ENCODE assay signal across 7 cellular contexts in the genomic region with DNA sequence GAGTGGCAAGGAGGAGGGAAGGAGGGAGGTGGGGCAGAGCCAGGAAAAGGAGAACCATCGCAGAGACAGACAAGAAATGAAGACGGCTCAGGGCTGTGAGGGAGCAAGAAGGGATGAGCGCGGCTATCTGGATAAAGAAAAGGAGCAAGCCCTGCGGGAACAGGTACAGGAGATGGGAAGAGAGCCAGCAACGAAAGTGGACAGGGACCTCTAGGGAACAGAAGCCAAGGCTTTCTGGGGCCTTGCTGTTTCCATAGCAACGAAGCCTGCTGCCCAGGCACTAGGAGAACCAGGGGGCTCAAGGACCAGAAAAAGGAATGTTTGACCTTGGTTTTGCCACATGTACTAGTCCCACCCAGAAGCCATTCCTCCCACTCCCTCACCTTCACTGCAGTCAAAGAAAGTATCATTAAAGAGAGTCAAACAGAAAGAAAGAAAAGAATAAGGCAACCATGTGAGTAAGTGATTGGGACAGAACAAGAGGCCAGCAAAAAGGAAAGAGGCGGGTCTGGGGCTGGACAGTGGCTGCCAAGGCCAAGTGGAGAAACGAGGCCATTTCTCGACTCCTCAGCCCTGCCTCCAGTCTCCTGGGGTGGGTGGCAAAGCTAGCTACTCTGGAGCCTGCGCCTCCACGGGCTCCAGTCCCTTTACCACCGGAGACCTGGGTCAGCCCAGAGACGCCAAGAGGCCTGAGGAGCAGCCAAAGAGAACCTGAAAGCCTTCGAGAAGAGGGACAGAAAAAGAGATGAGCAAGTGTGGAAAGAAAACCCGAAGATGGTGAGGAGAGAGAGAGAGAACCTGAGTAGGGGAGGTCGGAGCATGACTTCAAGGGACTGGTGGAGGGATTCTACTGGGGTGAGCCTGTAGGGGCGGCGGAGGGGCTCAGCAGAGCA. TPM values are rescaled to one million over a fixed set of nuclear protein-coding genes. Genes with fewer than 3 reads are reported as not detected.
DNase-seq lines count a peak whose midpoint lies in the region; ATAC-seq, FAIRE-seq and TF ChIP-seq lines count a peak whose summit lies in the region.

No MANE protein-coding gene starts in this region.

- POLR2A ChIA-PET in activated CD4-positive, alpha-beta T cell treated with anti-CD3 and anti-CD28 coated beads for 36 hours (lab: Charles Lee) = no interaction called here

- peaks cover 15% of the 10 kb centered on the region for H3K4me1 Mint-ChIP-seq in activated CD4-positive, alpha-beta T cell treated with anti-CD3 and anti-CD28 coated beads for 36 hours

- H3K27me3 ChIP-seq in HUES6 (ENCODE audit: control insufficient read depth, insufficient read depth, low read length) (peaks cover 50% of the 10 kb centered on the region), adipocyte (replicated peaks; ENCODE audit: control insufficient read depth, insufficient read depth, low read length) (peaks cover 39% of the 10 kb centered on the region), stomach smooth muscle (ENCODE audit: control insufficient read depth in 1 of 2, insufficient read depth in 2 of 2, low read length in 2 of 2) (peaks cover 0 to 2% of the 10 kb centered on the region in 2 donors)

- DNase-seq in adipocyte (ENCODE audit: low read depth) = no peak
- DNase-seq in kidney = peak; percentile 74
- no peak for DNase-seq in NCI-H187 (lab: John Stamatoyannopoulos, UW)
- DNase-seq in activated CD4-positive, alpha-beta T cell treated with anti-CD3 and anti-CD28 coated beads for 36 hours = no peak

- no peak overlapping the region for H3K9ac ChIP-seq in HUES6 (ENCODE audit: low read length)
- H3K9ac ChIP-seq in adipocyte (ENCODE audit: low read length) = peak overlapping the region; percentile 55
- peak overlapping the region in 1 of 2 donors; percentile 63 for H3K9ac ChIP-seq in kidney (ENCODE audit: low read length in 2 of 2)
- H3K9ac ChIP-seq in stomach smooth muscle (ENCODE audit: low read length in 2 of 2) = peak overlapping the region in 1 of 2 donors; percentile 19

- CTCF ChIA-PET in activated CD4-positive, alpha-beta T cell treated with anti-CD3 and anti-CD28 coated beads for 36 hours (lab: Charles Lee) = interaction anchor here (0.6 to 2.3 kb wide), 23 partner anchors 11 to 584 kb away, joined by 3 to 33 read pairs (median 4); a partner anchor contains a TSS

- H3K27ac ChIP-seq in HUES6 (ENCODE audit: low read depth, low read length) = no peak overlapping the region
- no peak overlapping the region for H3K27ac ChIP-seq in kidney (ENCODE audit: low read depth in 2 of 2, low read length in 2 of 2)
- H3K27ac ChIP-seq in stomach smooth muscle (ENCODE audit: low read length) = peak overlapping the region; percentile 24

- H3K9me3 ChIP-seq in HUES6 (ENCODE audit: control insufficient read depth, insufficient read depth, low read depth, low read length) (no peaks in the 10 kb centered on the region), adipocyte (ENCODE audit: control insufficient read depth, low read length) (no peaks in the 10 kb centered on the region), kidney (ENCODE audit: control insufficient read depth in 1 of 2, low read length in 2 of 2) (no peaks in the 10 kb centered on the region), stomach smooth muscle (ENCODE audit: control insufficient read depth in 2 of 2, low read length in 2 of 2) (no peaks in the 10 kb centered on the region)

- no peak overlapping the region for H3K4me3 Mint-ChIP-seq in activated CD4-positive, alpha-beta T cell treated with anti-CD3 and anti-CD28 coated beads for 36 hours

- H3K27me3 Mint-ChIP-seq in activated CD4-positive, alpha-beta T cell treated with anti-CD3 and anti-CD28 coated beads for 36 hours = peaks cover 8% of the 10 kb centered on the region

- H3K4me1 ChIP-seq in HUES6 (ENCODE audit: control insufficient read depth, insufficient read depth, low read length) = peaks cover 4% of the 10 kb centered on the region; the same call in 1 of the 2 replicates
- peaks cover 20% of the 10 kb centered on the region for H3K4me1 ChIP-seq in adipocyte (ENCODE audit: control insufficient read depth, insufficient read depth, low read length)
- H3K4me1 ChIP-seq in kidney (ENCODE audit: control insufficient read depth in 1 of 2, insufficient read depth in 1 of 2, low read depth in 1 of 2, low read length in 2 of 2) = peaks cover 0 to 2% of the 10 kb centered on the region in 2 donors
- H3K4me1 ChIP-seq in stomach smooth muscle (ENCODE audit: control insufficient read depth, insufficient read depth, low read length) = peaks cover 20% of the 10 kb centered on the region

- H3K9me3 Mint-ChIP-seq in activated CD4-positive, alpha-beta T cell treated with anti-CD3 and anti-CD28 coated beads for 36 hours (ENCODE audit: low read depth) = no peaks in the 10 kb centered on the region

- H3K27ac Mint-ChIP-seq in activated CD4-positive, alpha-beta T cell treated with anti-CD3 and anti-CD28 coated beads for 36 hours = no peak overlapping the region

- H3K4me3 ChIP-seq in HUES6 (ENCODE audit: low read depth, low read length) (peak overlapping the region; percentile 88), adipocyte (ENCODE audit: low read length) (peak overlapping the region; percentile 69), kidney (ENCODE audit: low read length in 2 of 2) (peak overlapping the region in 1 of 2 donors; percentile 69), stomach smooth muscle (ENCODE audit: low read length in 2 of 2) (peak overlapping the region; percentile 69 to 78)

- ATAC-seq in GM18909 (IDR thresholded peaks at IDR 0.05; ENCODE audit: poor library complexity, unreplicated experiment) = no peak
- no peak for ATAC-seq in activated CD4-positive, alpha-beta T cell treated with anti-CD3 and anti-CD28 coated beads for 36 hours

- no peaks in the 10 kb centered on the region for H3K36me3 Mint-ChIP-seq in activated CD4-positive, alpha-beta T cell treated with anti-CD3 and anti-CD28 coated beads for 36 hours (ENCODE audit: low read depth)

- no peak for FAIRE-seq in kidney (lab: Jason Lieb, UNC)

- H3K36me3 ChIP-seq in HUES6 (ENCODE audit: control insufficient read depth, insufficient read depth, low read length) (no peaks in the 10 kb centered on the region), adipocyte (ENCODE audit: control insufficient read depth, insufficient read depth, low read length, severe bottlenecking) (no peaks in the 10 kb centered on the region), kidney (ENCODE audit: control insufficient read depth in 1 of 2, insufficient read depth in 2 of 2, low read length in 2 of 2) (no peaks in the 10 kb centered on the region), stomach smooth muscle (ENCODE audit: control insufficient read depth in 2 of 2, insufficient read depth in 2 of 2, low read length in 2 of 2) (no peaks in the 10 kb centered on the region)

- intact Hi-C loops in kidney (cut with DNase I) = no loop called here
- intact Hi-C loops in activated CD4-positive, alpha-beta T cell treated with anti-CD3 and anti-CD28 coated beads for 36 hours (cut with DNase I, micrococcal nuclease) = loop anchor here (1.0 to 2.0 kb wide), 3 partner anchors 35 to 55 kb away; a partner anchor contains a TSS

- no peak for TF ChIP-seq CTCF in kidney (IDR thresholded peaks at IDR 0.05; ENCODE audit: borderline replicate concordance, extremely low read depth, insufficient read depth)

RNA-seq across cellular contexts. Expression of a gene that starts 35.1 kb away (rescaled TPM):
- total RNA-seq in kidney = 13.3 TPM
- polyA plus RNA-seq in kidney (ENCODE audit: insufficient read depth, low read depth, low replicate concordance) = 22.0 TPM
- total RNA-seq in activated CD4-positive, alpha-beta T cell treated with anti-CD3 and anti-CD28 coated beads for 36 hours = under 1 TPM; 0.18 to 0.39 TPM

RNA-seq across cellular contexts. Expression of a gene that starts 56.1 kb away (rescaled TPM):
- 42.6 TPM for total RNA-seq in kidney
- 14.1 TPM for polyA plus RNA-seq in kidney (ENCODE audit: insufficient read depth, low read depth, low replicate concordance)
- 1 to 10 TPM; 5.6 to 5.9 TPM for total RNA-seq in activated CD4-positive, alpha-beta T cell treated with anti-CD3 and anti-CD28 coated beads for 36 hours

Comparison
In these comparisons a context has a peak if more than half of its experiments do, and no peak if none do; other contexts are left out.
1. RNA of a gene that starts 35.1 kb away (total RNA-seq): 13.3 TPM in kidney (single experiment); 0.18 to 0.39 TPM in activated CD4-positive, alpha-beta T cell treated with anti-CD3 and anti-CD28 coated beads for 36 hours; every median in the first group is over 10 times any median in the second.